Comparison of ENCODE assay signal across 8 cellular contexts in the genomic region with DNA sequence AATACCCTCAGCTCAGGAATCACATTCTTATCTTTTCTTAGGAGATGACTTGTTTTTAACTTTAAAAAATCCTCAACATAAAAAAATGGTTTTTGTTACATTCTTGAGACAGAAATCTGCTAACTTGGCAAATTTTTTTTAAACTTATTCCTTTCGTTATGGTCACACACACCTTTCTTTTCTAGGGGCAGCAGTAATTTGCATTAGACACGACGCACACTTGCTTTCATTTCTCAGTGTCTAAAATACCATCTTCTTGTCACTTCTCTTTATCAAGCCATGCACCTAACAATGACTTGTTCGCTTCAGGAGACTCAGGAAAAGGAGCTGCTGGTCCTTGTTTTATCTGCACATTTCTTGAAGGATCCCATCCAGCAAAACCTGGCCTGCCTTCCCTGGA.
DNase-seq lines count a peak whose midpoint lies in the region; ATAC-seq and TF ChIP-seq lines count a peak whose summit lies in the region.

No MANE protein-coding gene starts in this region.

- H3K9me3 Mint-ChIP-seq in CD14-positive monocyte = peaks cover 0 to 13% (median 6%) of the 10 kb centered on the region in 7 donors
- H3K9me3 Mint-ChIP-seq in activated naive CD8-positive, alpha-beta T cell treated with anti-CD3 and anti-CD28 coated beads for 36 hours = no peaks in the 10 kb centered on the region

- H3K36me3 Mint-ChIP-seq in CD14-positive monocyte = peaks cover 0 to 6% of the 10 kb centered on the region in 2 donors
- H3K36me3 Mint-ChIP-seq in activated naive CD8-positive, alpha-beta T cell treated with anti-CD3 and anti-CD28 coated beads for 36 hours = peaks cover 2% of the 10 kb centered on the region

- ATAC-seq in GM19397 (IDR thresholded peaks at IDR 0.05; ENCODE audit: unreplicated experiment) = peak; percentile 67
- ATAC-seq in HG03342 (IDR thresholded peaks at IDR 0.05; ENCODE audit: unreplicated experiment) = peak; percentile 68

- peak overlapping the region; percentile 47 to 80 for H3K4me3 Mint-ChIP-seq in CD14-positive monocyte
- H3K4me3 Mint-ChIP-seq in activated naive CD8-positive, alpha-beta T cell treated with anti-CD3 and anti-CD28 coated beads for 36 hours = peak overlapping the region; percentile 47

- no peak for DNase-seq in CD14-positive monocyte (ENCODE audit: low spot score)
- no peak for DNase-seq in activated naive CD8-positive, alpha-beta T cell treated with anti-CD3 and anti-CD28 coated beads for 36 hours
- no peak for DNase-seq in NCI-H128 (lab: John Stamatoyannopoulos, UW; ENCODE audit: unreplicated experiment)
- no peak for DNase-seq in activated gamma-delta T cell (lab: John Stamatoyannopoulos, UW)
- no peak for DNase-seq in AG08396 (ENCODE audit: low spot score)
- DNase-seq in activated CD4-positive, alpha-beta T cell treated with anti-CD3 and anti-CD28 coated beads, Interleukin-2, amount 50 U/mL, for 1 hour = no peak

- peak overlapping the region; percentile 86 to 97 (median 95) for H3K27ac Mint-ChIP-seq in CD14-positive monocyte
- peak overlapping the region; percentile 83 for H3K27ac Mint-ChIP-seq in activated naive CD8-positive, alpha-beta T cell treated with anti-CD3 and anti-CD28 coated beads for 36 hours

- intact Hi-C loops in CD14-positive monocyte (cut with micrococcal nuclease) = loop anchor here in 1 of 2 donors (10.0 kb wide), 1 partner anchor 77 kb away; no protein-coding TSS in a partner anchor

- H3K27me3 Mint-ChIP-seq in CD14-positive monocyte (ENCODE audit: low read depth in 3 of 3) = peaks cover 0 to 11% (median 0%) of the 10 kb centered on the region in 3 donors
- no peaks in the 10 kb centered on the region for H3K27me3 Mint-ChIP-seq in activated naive CD8-positive, alpha-beta T cell treated with anti-CD3 and anti-CD28 coated beads for 36 hours

- H3K4me1 Mint-ChIP-seq in CD14-positive monocyte = peaks cover 57% of the 10 kb centered on the region
- H3K4me1 Mint-ChIP-seq in activated naive CD8-positive, alpha-beta T cell treated with anti-CD3 and anti-CD28 coated beads for 36 hours = peaks cover 26% of the 10 kb centered on the region

- TF ChIP-seq CTCF in CD14-positive monocyte (IDR thresholded peaks at IDR 0.05) = no peak
